In genomic region chr6:165008971-165009370, GRCh38 we compare ENCODE assay signal across 25 cellular contexts.
"Had no signal": no experiment of that assay in that cellular context is flagged by ENCODE, and none has a peak within 500 bp of the region (broad histone marks: within the 10 kb centered on the region; RNA-seq: fewer than 3 reads in every experiment).

No MANE protein-coding gene starts in this region.

- H2AFZ ChIP-seq: neural progenitor cell had no signal

- H3K36me3 Mint-ChIP-seq: immature natural killer cell; memory B cell; stimulated activated naive B cell treated with anti-CD40 and anti-IgM and Interleukin-4, amounts not matched to agents 10 μg/mL and 1 μg/mL and 100 μg/mL, for 72 hours had no signal

- ATAC-seq: effector memory CD8-positive, alpha-beta T cell; left lobe of liver; mucosa of descending colon; naive thymus-derived CD4-positive, alpha-beta T cell; sciatic nerve; stimulated activated naive B cell treated with anti-CD40 and anti-IgM and Interleukin-4, amounts not matched to agents 10 μg/mL and 1 μg/mL and 100 μg/mL, for 72 hours; upper lobe of right lung had no signal

- H3K4me1 ChIP-seq: neural progenitor cell, prostate gland, right atrium auricular region, tibial nerve, upper lobe of right lung, uterus had no signal

- H3K27me3 ChIP-seq: neural progenitor cell, right atrium auricular region, tibial nerve, upper lobe of right lung, uterus had no signal

- H3K27ac Mint-ChIP-seq: effector memory CD8-positive, alpha-beta T cell; immature natural killer cell; memory B cell; mesothelial cell of epicardium; naive thymus-derived CD4-positive, alpha-beta T cell; nephron; neural progenitor cell; stimulated activated naive B cell treated with anti-CD40 and anti-IgM and Interleukin-4, amounts not matched to agents 10 μg/mL and 1 μg/mL and 100 μg/mL, for 72 hours; stimulated activated naive CD8-positive, alpha-beta T cell treated with anti-CD3 and anti-CD28 coated beads, Interleukin-15, Interleukin-2, amounts not matched to agents 100 ng/mL and 50 ng/mL, for 24 hours had no signal

- H3K27ac ChIP-seq: neural progenitor cell, prostate gland, right atrium auricular region, thoracic aorta, tibial nerve, upper lobe of right lung, uterus had no signal

- H3K36me3 ChIP-seq: neural progenitor cell, prostate gland, right atrium auricular region, thoracic aorta, tibial nerve, upper lobe of right lung, uterus had no signal

- H3K9ac ChIP-seq: neural progenitor cell had no signal

- H3K9me3 ChIP-seq: prostate gland, thoracic aorta, upper lobe of right lung, uterus had no signal

- H3K4me3 ChIP-seq: lung, mucosa of descending colon, neural progenitor cell, prostate gland, right atrium auricular region, thoracic aorta, tibial nerve, upper lobe of right lung, uterus had no signal

- H3K4me2 ChIP-seq: neural progenitor cell had no signal

- DNase-seq: cortex of kidney; effector memory CD8-positive, alpha-beta T cell; erythroblast; hypothalamus; immature natural killer cell; islet precursor cell; mucosa of descending colon; naive thymus-derived CD4-positive, alpha-beta T cell; stimulated activated CD4-positive, alpha-beta T cell treated with anti-CD3 and anti-CD28 coated beads, Interleukin-2, amount 100 ng/mL, for 24 hours; stimulated activated CD4-positive, alpha-beta T cell treated with anti-CD3 and anti-CD28 coated beads, Interleukin-4, amount 100 ng/mL, for 4 hours; stimulated activated naive B cell treated with anti-CD40 and anti-IgM and Interleukin-4, amounts not matched to agents 10 μg/mL and 1 μg/mL and 100 μg/mL, for 72 hours; upper lobe of right lung; uterus had no signal
